Comparison of ENCODE assay signal across 8 cellular contexts in genomic region chr16:49856741-49857330, GRCh38. TPM values are rescaled to one million over a fixed set of nuclear protein-coding genes. Genes with fewer than 3 reads are reported as not detected.
DNase-seq lines count a peak whose midpoint lies in the region; ATAC-seq, FAIRE-seq and TF ChIP-seq lines count a peak whose summit lies in the region.

No MANE protein-coding gene starts in this region.

- H3K9ac ChIP-seq in endothelial cell of umbilical vein (replicated peaks; ENCODE audit: extremely low read depth, insufficient read depth, low read length) (no peak overlapping the region), stomach smooth muscle (ENCODE audit: low read length in 2 of 2) (no peak overlapping the region)

- H3K79me2 ChIP-seq in endothelial cell of umbilical vein (ENCODE audit: control insufficient read depth, insufficient read depth, low read length), result no peaks in the 10 kb centered on the region

- H3K4me1 ChIP-seq in endothelial cell of umbilical vein (ENCODE audit: control insufficient read depth, extremely low read depth, insufficient read depth, low read length) (peaks cover 19% of the 10 kb centered on the region), stomach smooth muscle (ENCODE audit: control insufficient read depth, insufficient read depth, low read length) (peaks cover 29% of the 10 kb centered on the region)

- peak overlapping the region; percentile 69 for H3K4me2 ChIP-seq in endothelial cell of umbilical vein (ENCODE audit: insufficient read depth, low read length)

- TF ChIP-seq POLR2A in endothelial cell of umbilical vein (IDR thresholded peaks at IDR 0.05; ENCODE audit: low read depth, low read length) (no peak), GM18505 (IDR thresholded peaks at IDR 0.05; ENCODE audit: borderline replicate concordance, extremely low read depth, insufficient read depth, insufficient read length) (no peak)

- H3K27me3 ChIP-seq in endothelial cell of umbilical vein (ENCODE audit: control insufficient read depth in 2 of 2, insufficient read depth in 2 of 2, low read length in 2 of 2) (peaks cover 25 to 52% of the 10 kb centered on the region in 2 experiments), stomach smooth muscle (ENCODE audit: control insufficient read depth in 1 of 2, insufficient read depth in 2 of 2, low read length in 2 of 2) (no peaks in the 10 kb centered on the region)

- H3K36me3 ChIP-seq in endothelial cell of umbilical vein (ENCODE audit: control insufficient read depth in 2 of 2, extremely low read depth in 1 of 2, insufficient read depth in 2 of 2, low read length in 2 of 2) (no peaks in the 10 kb centered on the region), stomach smooth muscle (ENCODE audit: control insufficient read depth in 2 of 2, insufficient read depth in 2 of 2, low read length in 2 of 2) (no peaks in the 10 kb centered on the region)

- FAIRE-seq in endothelial cell of umbilical vein (lab: Jason Lieb, UNC), result peak; percentile 72

- no peak for ATAC-seq in GM18505 (IDR thresholded peaks at IDR 0.05; ENCODE audit: unreplicated experiment)

- peak overlapping the region; percentile 11; the same call in 1 of the 2 replicates for H3K27ac ChIP-seq in VCaP
- no peak overlapping the region for H3K27ac ChIP-seq in endothelial cell of umbilical vein (ENCODE audit: insufficient read depth, low read depth, low read length)
- peak overlapping the region; percentile 18 for H3K27ac ChIP-seq in stomach smooth muscle (ENCODE audit: low read length)

- CTCF ChIA-PET in endothelial cell of umbilical vein (lab: Charles Lee), result interaction anchor here (0.6 to 4.4 kb wide), 52 partner anchors 8 to 498 kb away, joined by 3 to 44 read pairs (median 4); partner anchors contain the start of genes CNEP1R1 and HEATR3

- peak overlapping the region; percentile 69 for H2AFZ ChIP-seq in endothelial cell of umbilical vein (ENCODE audit: low read depth, low read length)

- POLR2A ChIA-PET in endothelial cell of umbilical vein (lab: Charles Lee), result no interaction called here

- DNase-seq in GM03348 (ENCODE audit: low spot score) (peak; percentile 87), LoVo (ENCODE audit: low spot score) (peak; percentile 67), endothelial cell of umbilical vein (ENCODE audit: low read depth, low spot score) (peak; percentile 77), lung microvascular endothelial cell (ENCODE audit: low read depth in 2 of 2) (peak; percentile 84 to 93), mesenteric fat pad (ENCODE audit: low spot score) (no peak)

- intact Hi-C loops in endothelial cell of umbilical vein (cut with micrococcal nuclease), result loop anchor here (1.0 to 5.0 kb wide), 10 partner anchors 20 to 449 kb away; no protein-coding TSS in a partner anchor

- no TSS peak for BruUV-seq in endothelial cell of umbilical vein (replicated peaks; lab: Mats Ljungman, UMichigan)

- no peaks in the 10 kb centered on the region for H3K9me1 ChIP-seq in endothelial cell of umbilical vein (replicated peaks; ENCODE audit: control insufficient read depth, extremely low read depth, insufficient read depth, low read length)

- dilution Hi-C loops in endothelial cell of umbilical vein (cut with MboI; ENCODE audit: extremely low pct_ligation_motif_present, low sequenced_read_pairs), result no loop called here

- H3K4me3 ChIP-seq in endothelial cell of umbilical vein (replicated peaks in 1 of 3; ENCODE audit: insufficient read depth in 1 of 3, low read depth in 1 of 3, low read length in 3 of 3) (peak overlapping the region in 2 of 3 experiments; percentile 39 to 48), stomach smooth muscle (ENCODE audit: low read length in 2 of 2) (peak overlapping the region in 1 of 2 donors; percentile 77)

- H3K9me3 ChIP-seq in endothelial cell of umbilical vein (replicated peaks; ENCODE audit: control insufficient read depth, insufficient read depth, low read length) (no peaks in the 10 kb centered on the region), stomach smooth muscle (ENCODE audit: control insufficient read depth in 2 of 2, low read length in 2 of 2) (no peaks in the 10 kb centered on the region)

- no peak for TF ChIP-seq CTCF in VCaP (conservative IDR thresholded peaks at IDR 0.05)
- TF ChIP-seq CTCF in endothelial cell of umbilical vein (IDR thresholded peaks at IDR 0.05; ENCODE audit: extremely low read depth in 1 of 2, insufficient read depth in 1 of 2, low read depth in 1 of 2, low read length in 2 of 2), result peak; percentile 12 to 60

- H4K20me1 ChIP-seq in endothelial cell of umbilical vein (replicated peaks; ENCODE audit: control insufficient read depth, extremely low read depth, insufficient read depth, low read length), result no peaks in the 10 kb centered on the region

TF ChIP-seq in endothelial cell of umbilical vein, 7 proteins besides CTCF, POLR2A, EP300 and RAD21:
- TF ChIP-seq MYC (IDR thresholded peaks at IDR 0.05; ENCODE audit: low read depth, low read length), result no peak
- no peak for TF ChIP-seq MAX (IDR thresholded peaks at IDR 0.05; ENCODE audit: insufficient read depth, insufficient read length)
- TF ChIP-seq GATA2 (IDR thresholded peaks at IDR 0.05; ENCODE audit: insufficient read depth, insufficient read length, low read depth, low read length), result no peak
- no peak for TF ChIP-seq JUN (IDR thresholded peaks at IDR 0.05; ENCODE audit: borderline replicate concordance, insufficient read depth, insufficient read length, low read depth)
- TF ChIP-seq EZH2 (IDR thresholded peaks at IDR 0.05; ENCODE audit: borderline replicate concordance, low read depth, low read length, severe bottlenecking), result no peak
- TF ChIP-seq POLR2AphosphoS5 (IDR thresholded peaks at IDR 0.05; ENCODE audit: insufficient read depth, low read depth, low read length), result no peak
- no peak for TF ChIP-seq FOS (IDR thresholded peaks at IDR 0.05; ENCODE audit: borderline replicate concordance, insufficient read depth, low read length)

RNA-seq across cellular contexts. Expression of gene ZNF423, which starts 0.9 kb away (rescaled TPM):
- total RNA-seq in endothelial cell of umbilical vein (3.2 and 8.1 TPM in 2 replicates), lung microvascular endothelial cell (3.5 and 6.5 TPM in 2 replicates), mesenteric fat pad (13.5 TPM)
- polyA plus RNA-seq in endothelial cell of umbilical vein, result 2.2 and 2.3 TPM in 2 replicates
- polyA plus RNA-seq in endothelial cell of umbilical vein (2011; cell fraction: cytosol; rRNA removed), result 2.8 and 3.1 TPM in 2 replicates
- polyA plus RNA-seq in endothelial cell of umbilical vein (2011; cell fraction: nucleus; rRNA removed), result 3.6 and 4.9 TPM in 2 replicates
- 3.7 and 7.0 TPM in 2 replicates for polyA plus RNA-seq in endothelial cell of umbilical vein (2012)
- polyA minus RNA-seq in endothelial cell of umbilical vein, result 6.1 and 6.5 TPM in 2 replicates
- not detected for polyA minus RNA-seq in endothelial cell of umbilical vein (2011; cell fraction: cytosol; rRNA and poly(A)+ RNA removed)
- polyA minus RNA-seq in endothelial cell of umbilical vein (2011; cell fraction: nucleus; rRNA and poly(A)+ RNA removed), result 5.2 and 7.6 TPM in 2 replicates
